In the genomic region with DNA sequence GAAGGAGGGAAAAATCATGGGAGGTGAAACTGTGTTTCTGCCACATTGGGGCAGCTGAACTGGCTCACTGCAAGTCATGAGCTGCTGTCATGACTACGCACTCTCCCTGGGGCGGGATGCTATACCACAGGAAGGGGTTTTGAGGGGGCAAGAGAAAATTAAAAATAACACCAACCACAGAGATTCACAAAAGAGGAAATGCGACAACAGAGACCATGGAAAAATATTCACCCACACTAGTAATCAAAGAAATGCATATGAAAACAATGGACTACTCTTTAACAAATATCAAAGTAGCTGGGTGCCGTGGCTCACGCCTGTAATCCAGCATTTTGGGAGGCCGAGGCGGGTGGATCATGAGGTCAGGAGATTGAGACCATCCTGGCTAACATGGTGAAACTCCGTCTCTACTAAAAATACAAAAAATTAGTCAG, we compare ENCODE assay signal across 8 cellular contexts.
A peak's percentile ranks its signal among the peaks of the same experiment; 100 is the strongest.
DNase-seq lines count a peak whose midpoint lies in the region; ATAC-seq and TF ChIP-seq lines count a peak whose summit lies in the region.

No MANE protein-coding gene starts in this region.

- peak; percentile 90 to 92 (median 91) for DNase-seq in immature natural killer cell
- no peak for DNase-seq in brain microvascular endothelial cell
- DNase-seq in activated CD4-positive, CD25-positive, alpha-beta regulatory T cell (lab: John Stamatoyannopoulos, UW): no peak
- DNase-seq in DMS153 treated with DMSO at 0.1 percent for 48 hours (lab: John Stamatoyannopoulos, UW; ENCODE audit: unreplicated experiment): no peak
- DNase-seq in NCI-H2171 (lab: John Stamatoyannopoulos, UW): no peak

- H3K27me3 ChIP-seq in OCI-LY1 (ENCODE audit: insufficient read depth, low read length) (no peaks in the 10 kb centered on the region), brain microvascular endothelial cell (replicated peaks) (no peaks in the 10 kb centered on the region)

- H3K9me2 ChIP-seq in OCI-LY1 (ENCODE audit: low read depth, low read length): no peaks in the 10 kb centered on the region

- no peaks in the 10 kb centered on the region for H3K79me2 ChIP-seq in OCI-LY1 (ENCODE audit: insufficient read depth, low read length)

- in situ Hi-C loops in brain microvascular endothelial cell (cut with HindIII; ENCODE audit: low pct_ligation_motif_present, low sequenced_read_pairs): no loop called here

- peaks cover 47 to 67% (median 50%) of the 10 kb centered on the region in 3 donors for H3K36me3 Mint-ChIP-seq in immature natural killer cell

- no peak overlapping the region for H3K4me3 ChIP-seq in OCI-LY1 (ENCODE audit: low read depth, low read length, poor library complexity, severe bottlenecking)
- no peak overlapping the region for H3K4me3 ChIP-seq in brain microvascular endothelial cell (ENCODE audit: low read depth, low read length)

- H3K27ac ChIP-seq in OCI-LY1 (ENCODE audit: low read depth, low read length, poor library complexity, severe bottlenecking): peak overlapping the region; percentile 55
- H3K27ac ChIP-seq in brain microvascular endothelial cell: no peak overlapping the region

- TF ChIP-seq CTCF in OCI-LY1 (IDR thresholded peaks at IDR 0.05; ENCODE audit: low read length) (no peak), brain microvascular endothelial cell (IDR thresholded peaks at IDR 0.05; ENCODE audit: low read depth, low read length, missing control alignments) (no peak)

- peak overlapping the region; percentile 97 to 100 (median 100) for H3K27ac Mint-ChIP-seq in immature natural killer cell

- no peak overlapping the region for H2AFZ ChIP-seq in OCI-LY1 (ENCODE audit: low read length)

- ATAC-seq in GM18502 (IDR thresholded peaks at IDR 0.05; ENCODE audit: poor library complexity, unreplicated experiment) (peak; percentile 82), HG02642 (IDR thresholded peaks at IDR 0.05; ENCODE audit: poor library complexity, unreplicated experiment) (peak; percentile 69)

- H3K9me3 Mint-ChIP-seq in immature natural killer cell: peaks cover 0 to 3% (median 0%) of the 10 kb centered on the region in 6 donors

- peaks cover 25% of the 10 kb centered on the region for H3K4me1 ChIP-seq in OCI-LY1 (ENCODE audit: insufficient read depth, low read length, severe bottlenecking)

- peaks cover 79% of the 10 kb centered on the region for H3K36me3 ChIP-seq in OCI-LY1 (ENCODE audit: insufficient read depth, low read length)
- H3K36me3 ChIP-seq in brain microvascular endothelial cell (replicated peaks): no peaks in the 10 kb centered on the region

- H3K9me3 ChIP-seq in OCI-LY1 (ENCODE audit: low read length): no peaks in the 10 kb centered on the region

- H4K20me1 ChIP-seq in OCI-LY1 (ENCODE audit: insufficient read depth, low read length): no peaks in the 10 kb centered on the region

- H3K4me3 Mint-ChIP-seq in immature natural killer cell: peak overlapping the region; percentile 85 to 94 (median 89)

- H3K27me3 Mint-ChIP-seq in immature natural killer cell (ENCODE audit: low read depth in 3 of 3): peaks cover 4 to 22% (median 17%) of the 10 kb centered on the region in 3 donors

- 0 out of 2 replicates have a peak overlapping the region, but pooled peaks have one; percentile 9 for H3K4me2 ChIP-seq in OCI-LY1 (ENCODE audit: low read length)

- H3F3A ChIP-seq in OCI-LY1 (ENCODE audit: insufficient read depth, low read length): no peaks in the 10 kb centered on the region

- H3K4me1 Mint-ChIP-seq in immature natural killer cell: peaks cover 83 to 93% of the 10 kb centered on the region in 2 donors

- H3K9ac ChIP-seq in OCI-LY1 (ENCODE audit: low read length): no peak overlapping the region

Comparison
In these comparisons a context has a peak if more than half of its experiments do, and no peak if none do; other contexts are left out.
1. DNase-seq: peak in immature natural killer cell (3 of 3); none in brain microvascular endothelial cell (single experiment), activated CD4-positive, CD25-positive, alpha-beta regulatory T cell (0 of 4), DMS153 treated with DMSO at 0.1 percent for 48 hours (single experiment) and NCI-H2171 (single experiment).